In genomic region chr1:90862782-90863181, GRCh38 we compare ENCODE assay signal across 26 cellular contexts.
"Had no signal": no experiment of that assay in that cellular context is flagged by ENCODE, and none has a peak within 500 bp of the region (broad histone marks: within the 10 kb centered on the region; RNA-seq: fewer than 3 reads in every experiment).

No MANE protein-coding gene starts in this region.

- DNase-seq: activated CD4-positive, alpha-beta T cell treated with anti-CD3 and anti-CD28 coated beads for 4 hours; activated CD4-positive, alpha-beta T cell treated with anti-CD3 and anti-CD28 coated beads, Interleukin-2, amount 50 U/mL, for 4 hours; activated CD4-positive, CD25-positive, alpha-beta regulatory T cell; activated effector memory CD4-positive, alpha-beta T cell treated with Interleukin-2 at 50 U/mL for 16 hours; activated naive CD4-positive, alpha-beta T cell treated with Interleukin-2 at 50 U/mL for 16 hours; anterior cingulate cortex; foreskin keratinocyte; heart right ventricle; midbrain; naive thymus-derived CD4-positive, alpha-beta T cell; nucleus accumbens; pancreas; retina; stimulated activated CD4-positive, alpha-beta T cell treated with anti-CD3 and anti-CD28 coated beads, Interleukin-12 subunit alpha, Interleukin-12 subunit beta, amount 100 ng/mL, for 4 hours; stimulated activated CD4-positive, alpha-beta T cell treated with anti-CD3 and anti-CD28 coated beads, Interleukin-4, amount 100 ng/mL, for 1 hour; stimulated activated naive CD8-positive, alpha-beta T cell treated with anti-CD3 and anti-CD28 coated beads, Interleukin-15, Interleukin-2, amounts not matched to agents 100 U/mL and 50 U/mL, for 24 hours; trophoblast cell had no signal

- H3K4me3 Mint-ChIP-seq: activated naive CD8-positive, alpha-beta T cell; central memory CD8-positive, alpha-beta T cell; dendritic cell treated with granulocyte-macrophage colony-stimulating factor and Interleukin-4, amounts not matched to agents 40 ng/mL and 50 ng/mL, for 4 days; naive thymus-derived CD4-positive, alpha-beta T cell; neural crest cell had no signal

- H3K36me3 Mint-ChIP-seq: naive thymus-derived CD4-positive, alpha-beta T cell had no signal

- H3K4me1 Mint-ChIP-seq: central memory CD8-positive, alpha-beta T cell; naive thymus-derived CD4-positive, alpha-beta T cell; neural crest cell had no signal

- H3K36me3 ChIP-seq: esophagus muscularis mucosa, heart right ventricle, pancreas, prostate gland, thoracic aorta had no signal

- H3K9me3 Mint-ChIP-seq: central memory CD8-positive, alpha-beta T cell had no signal

- H3K27me3 ChIP-seq: esophagus muscularis mucosa, foreskin keratinocyte, heart right ventricle, pancreas had no signal

- H3K9me3 ChIP-seq: esophagus muscularis mucosa, heart right ventricle, pancreas, prostate gland, thoracic aorta had no signal

- H3K27ac Mint-ChIP-seq: activated naive CD8-positive, alpha-beta T cell; dendritic cell treated with granulocyte-macrophage colony-stimulating factor and Interleukin-4, amounts not matched to agents 40 ng/mL and 50 ng/mL, for 4 days; naive thymus-derived CD4-positive, alpha-beta T cell had no signal

- ATAC-seq: foreskin keratinocyte; heart right ventricle; naive thymus-derived CD4-positive, alpha-beta T cell; pancreas; sciatic nerve; stimulated activated naive CD8-positive, alpha-beta T cell treated with anti-CD3 and anti-CD28 coated beads, Interleukin-15, Interleukin-2, amounts not matched to agents 100 U/mL and 50 U/mL, for 24 hours had no signal

- H3K4me3 ChIP-seq: esophagus muscularis mucosa, heart right ventricle, pancreas, prostate gland, skin epidermis, thoracic aorta had no signal

- H3K4me1 ChIP-seq: esophagus muscularis mucosa, foreskin keratinocyte, heart right ventricle, pancreas, prostate gland had no signal
